8 cellular contexts compared by ENCODE assay signal in the genomic region with DNA sequence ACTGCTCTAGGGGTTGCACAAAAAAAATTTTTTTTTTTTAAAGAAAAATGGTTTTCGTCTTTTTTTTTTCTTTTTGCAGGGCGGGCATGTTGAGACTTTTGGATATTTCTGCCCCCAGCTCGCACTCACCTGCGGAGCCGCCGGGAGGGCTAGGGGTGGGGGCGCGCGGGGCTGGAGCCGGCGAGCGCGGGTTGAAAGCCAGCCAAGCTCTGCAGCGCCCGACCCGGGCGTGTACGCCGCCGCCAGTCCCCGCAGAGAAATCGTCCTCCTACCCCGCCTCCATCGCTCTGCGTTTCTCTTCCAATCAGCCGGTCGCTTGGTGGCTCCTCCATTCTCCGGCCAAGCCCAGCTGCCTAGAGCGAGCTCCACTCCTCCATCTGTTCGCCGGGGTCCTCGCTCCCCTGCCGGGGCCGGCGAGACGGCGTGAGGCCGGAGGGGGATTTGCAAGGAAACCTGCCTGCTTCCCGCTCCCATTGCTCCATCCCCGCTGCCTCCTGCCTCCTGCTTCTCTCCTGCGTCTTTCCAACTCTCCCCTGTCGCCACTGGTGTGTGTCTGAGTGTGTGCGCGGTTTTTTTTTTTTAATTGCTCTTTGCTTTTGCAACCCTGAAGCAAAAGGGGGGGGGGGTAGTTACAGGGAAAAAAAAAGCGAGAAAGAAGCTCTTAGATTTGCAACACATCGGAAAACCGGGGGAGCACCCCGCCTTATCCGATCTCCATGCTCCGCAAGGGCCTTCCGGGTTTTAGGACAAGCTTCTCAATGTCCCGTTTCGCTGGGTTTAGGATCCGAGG. TPM values are rescaled to one million over a fixed set of nuclear protein-coding genes. Genes with fewer than 3 reads are reported as not detected.
A peak's percentile ranks its signal among the peaks of the same experiment; 100 is the strongest.
DNase-seq lines count a peak whose midpoint lies in the region; ATAC-seq and TF ChIP-seq lines count a peak whose summit lies in the region.

No MANE protein-coding gene starts in this region.

- no peak overlapping the region for H4K8ac ChIP-seq in mesendoderm (ENCODE audit: low read depth, low read length)

- H3K79me2 ChIP-seq in mesendoderm (ENCODE audit: control insufficient read depth, insufficient read depth, low read length): peaks cover 25% of the 10 kb centered on the region

- peak; percentile 6 for ATAC-seq in CD8-positive, alpha-beta T cell
- ATAC-seq in stimulated activated naive B cell treated with anti-CD40 and anti-IgM and Interleukin-4, amounts not matched to agents 10 μg/mL and 1 μg/mL and 100 μg/mL, for 72 hours (replicated peaks): peak; percentile 38 to 43
- no peak for ATAC-seq in GM19023 (IDR thresholded peaks at IDR 0.05; ENCODE audit: unreplicated experiment)

- no peak overlapping the region for H3K23ac ChIP-seq in mesendoderm (ENCODE audit: low read length)

- POLR2A ChIA-PET in CD8-positive, alpha-beta T cell (lab: Charles Lee): interaction anchor here (0.7 to 10.3 kb wide), 22 partner anchors 9 to 132 kb away, joined by 3 to 251 read pairs (median 4); a partner anchor contains a TSS

- WGBS in HUES64: under 1% methylated on average over 52 of the region's 54 CpGs
- WGBS in mesendoderm (ENCODE audit: extremely low coverage, insufficient coverage, low lambda C conversion rate): no CpG with 5 or more reads among the region's 54 CpGs

- H3K27ac Mint-ChIP-seq in CD8-positive, alpha-beta T cell: peak overlapping the region; percentile 89
- peak overlapping the region; percentile 79 for H3K27ac Mint-ChIP-seq in endothelial cell (ENCODE audit: unreplicated experiment)
- H3K27ac Mint-ChIP-seq in stimulated activated naive B cell treated with anti-CD40 and anti-IgM and Interleukin-4, amounts not matched to agents 10 μg/mL and 1 μg/mL and 100 μg/mL, for 72 hours: peak overlapping the region; percentile 95

- H3K4me2 ChIP-seq in mesendoderm (ENCODE audit: low read length): peak overlapping the region; percentile 54

- H4K5ac ChIP-seq in mesendoderm (ENCODE audit: low read length): no peak overlapping the region

- intact Hi-C loops in CD8-positive, alpha-beta T cell (cut with DNase I, micrococcal nuclease): loop anchor here in 1 of 2 experiments (1.0 kb wide), 1 partner anchor 98 kb away; a partner anchor contains a TSS

- H3K4me3 ChIP-seq in CD8-positive, alpha-beta T cell (ENCODE audit: low read depth, low read length): peak overlapping the region; percentile 97
- H3K4me3 ChIP-seq in HUES64 (ENCODE audit: low read length) (peak overlapping the region; percentile 82), mesendoderm (ENCODE audit: low read length) (peak overlapping the region; percentile 65)

- peak overlapping the region; percentile 81 for H3K27ac ChIP-seq in CD8-positive, alpha-beta T cell (ENCODE audit: low read depth, low read length)
- peak overlapping the region; percentile 70 for H3K27ac ChIP-seq in HUES64 (ENCODE audit: low read depth, low read length)
- peak overlapping the region; percentile 96 for H3K27ac ChIP-seq in mesendoderm (ENCODE audit: low read depth, low read length)

- H3K27me3 ChIP-seq in CD8-positive, alpha-beta T cell (ENCODE audit: insufficient read depth, low read length): no peaks in the 10 kb centered on the region
- H3K27me3 ChIP-seq in HUES64 (ENCODE audit: insufficient read depth, low read length): no peaks in the 10 kb centered on the region; the same call in 1 of the 2 replicates
- H3K27me3 ChIP-seq in mesendoderm (ENCODE audit: insufficient read depth, low read length, poor library complexity): no peaks in the 10 kb centered on the region

- CTCF ChIA-PET in CD8-positive, alpha-beta T cell (lab: Charles Lee): interaction anchor here (0.7 to 12.3 kb wide), 15 partner anchors 10 to 137 kb away, joined by 3 to 95 read pairs (median 5); a partner anchor contains a TSS

- H2BK120ac ChIP-seq in mesendoderm (ENCODE audit: low read depth, low read length): peak overlapping the region; percentile 62

- no peaks in the 10 kb centered on the region for H3K27me3 Mint-ChIP-seq in CD8-positive, alpha-beta T cell (ENCODE audit: low read depth)
- peaks cover 18% of the 10 kb centered on the region for H3K27me3 Mint-ChIP-seq in endothelial cell (ENCODE audit: unreplicated experiment)
- H3K27me3 Mint-ChIP-seq in stimulated activated naive B cell treated with anti-CD40 and anti-IgM and Interleukin-4, amounts not matched to agents 10 μg/mL and 1 μg/mL and 100 μg/mL, for 72 hours: no peaks in the 10 kb centered on the region

- H3K56ac ChIP-seq in mesendoderm (ENCODE audit: low read length): peak overlapping the region; percentile 97

- H3K36me3 ChIP-seq in CD8-positive, alpha-beta T cell (ENCODE audit: insufficient read depth, low read length): no peaks in the 10 kb centered on the region
- peaks cover 10% of the 10 kb centered on the region for H3K36me3 ChIP-seq in HUES64 (ENCODE audit: insufficient read depth, low read length)
- peaks cover 6% of the 10 kb centered on the region for H3K36me3 ChIP-seq in mesendoderm (ENCODE audit: control insufficient read depth, insufficient read depth, low read length)

- H3K4me3 Mint-ChIP-seq in CD8-positive, alpha-beta T cell: peak overlapping the region; percentile 90
- peak overlapping the region; percentile 97 for H3K4me3 Mint-ChIP-seq in endothelial cell (ENCODE audit: unreplicated experiment)
- H3K4me3 Mint-ChIP-seq in stimulated activated naive B cell treated with anti-CD40 and anti-IgM and Interleukin-4, amounts not matched to agents 10 μg/mL and 1 μg/mL and 100 μg/mL, for 72 hours: peak overlapping the region; percentile 88 to 94

- H2BK15ac ChIP-seq in mesendoderm (replicated peaks; ENCODE audit: low read depth): no peak overlapping the region

- peaks cover 24% of the 10 kb centered on the region for H3K4me1 Mint-ChIP-seq in CD8-positive, alpha-beta T cell (ENCODE audit: low read depth)
- H3K4me1 Mint-ChIP-seq in endothelial cell (ENCODE audit: unreplicated experiment): peaks cover 31% of the 10 kb centered on the region
- H3K4me1 Mint-ChIP-seq in stimulated activated naive B cell treated with anti-CD40 and anti-IgM and Interleukin-4, amounts not matched to agents 10 μg/mL and 1 μg/mL and 100 μg/mL, for 72 hours: peaks cover 21 to 41% of the 10 kb centered on the region in 2 donors

- H3K79me1 ChIP-seq in mesendoderm (ENCODE audit: low read length): peaks cover 11% of the 10 kb centered on the region

- peak overlapping the region; percentile 98 for H3K9ac ChIP-seq in HUES64 (ENCODE audit: low read depth, low read length)
- H3K9ac ChIP-seq in mesendoderm (ENCODE audit: low read length): peak overlapping the region; percentile 97

- no peaks in the 10 kb centered on the region for H3K9me3 ChIP-seq in CD8-positive, alpha-beta T cell (ENCODE audit: low read length)
- no peaks in the 10 kb centered on the region for H3K9me3 ChIP-seq in HUES64 (ENCODE audit: insufficient read depth, low read depth, low read length)

- peaks cover 19% of the 10 kb centered on the region for H3K36me3 Mint-ChIP-seq in CD8-positive, alpha-beta T cell
- H3K36me3 Mint-ChIP-seq in endothelial cell (ENCODE audit: low read depth, unreplicated experiment): peaks cover 6% of the 10 kb centered on the region
- peaks cover 10 to 21% of the 10 kb centered on the region in 2 donors for H3K36me3 Mint-ChIP-seq in stimulated activated naive B cell treated with anti-CD40 and anti-IgM and Interleukin-4, amounts not matched to agents 10 μg/mL and 1 μg/mL and 100 μg/mL, for 72 hours

- H2AK5ac ChIP-seq in mesendoderm (ENCODE audit: low read length): no peak overlapping the region

- peak overlapping the region; percentile 97 for H3K4ac ChIP-seq in mesendoderm (ENCODE audit: low read depth, low read length)

- H2BK5ac ChIP-seq in mesendoderm (ENCODE audit: low read length): peak overlapping the region; percentile 49

- TF ChIP-seq CTCF in CD8-positive, alpha-beta T cell (IDR thresholded peaks at IDR 0.05): no peak
- TF ChIP-seq CTCF in endothelial cell (IDR thresholded peaks at IDR 0.05; ENCODE audit: unreplicated experiment): no peak

- H3K4me1 ChIP-seq in CD8-positive, alpha-beta T cell (ENCODE audit: insufficient read depth, low read length): peaks cover 28% of the 10 kb centered on the region
- peaks cover 12% of the 10 kb centered on the region for H3K4me1 ChIP-seq in HUES64 (ENCODE audit: insufficient read depth, low read length)
- no peaks in the 10 kb centered on the region for H3K4me1 ChIP-seq in mesendoderm (ENCODE audit: control insufficient read depth, low read depth, low read length)

- DNase-seq in CD8-positive, alpha-beta T cell: peak; percentile 35 to 80 (median 66)
- DNase-seq in NOMO-1 treated with DMSO at 0.1 percent for 48 hours (lab: John Stamatoyannopoulos, UW; ENCODE audit: unreplicated experiment): peak; percentile 65
- DNase-seq in activated T-cell treated with anti-CD3 and anti-CD28 coated beads for 1 hour (ENCODE audit: low read depth): peak; percentile 42
- peak; percentile 66 for DNase-seq in endothelial cell (ENCODE audit: low spot score)
- DNase-seq in mesendoderm: peak; percentile 94
- DNase-seq in stimulated activated naive B cell treated with anti-CD40 and anti-IgM and Interleukin-4, amounts not matched to agents 10 μg/mL and 1 μg/mL and 100 μg/mL, for 72 hours: peak; percentile 64

- no peaks in the 10 kb centered on the region for H3K9me3 Mint-ChIP-seq in CD8-positive, alpha-beta T cell
- no peaks in the 10 kb centered on the region for H3K9me3 Mint-ChIP-seq in endothelial cell (ENCODE audit: unreplicated experiment)
- no peaks in the 10 kb centered on the region for H3K9me3 Mint-ChIP-seq in stimulated activated naive B cell treated with anti-CD40 and anti-IgM and Interleukin-4, amounts not matched to agents 10 μg/mL and 1 μg/mL and 100 μg/mL, for 72 hours

- peak overlapping the region; percentile 99 for H3K18ac ChIP-seq in mesendoderm (ENCODE audit: low read length)

RNA-seq across cellular contexts. Expression of a gene that starts 1.8 kb away (rescaled TPM):
- 100 to 1,000 TPM; 151 to 155 TPM for total RNA-seq in CD8-positive, alpha-beta T cell
- 78.3 TPM for polyA plus RNA-seq in HUES64 (2013, experiment 1 of 2)
- 65.2 TPM for polyA plus RNA-seq in HUES64 (2013, experiment 2 of 2)
- 63.8 TPM for total RNA-seq in endothelial cell (ENCODE audit: unreplicated experiment)
- polyA plus RNA-seq in mesendoderm (2013, experiment 1 of 2): 78.1 TPM
- 78.4 TPM for polyA plus RNA-seq in mesendoderm (2013, experiment 2 of 2)

RNA-seq across cellular contexts. Expression of a gene that starts 21.6 kb away (rescaled TPM):
- total RNA-seq in CD8-positive, alpha-beta T cell: 10 to 100 TPM; 85.5 to 85.7 TPM
- 63.7 TPM for polyA plus RNA-seq in HUES64 (2013, experiment 1 of 2)
- polyA plus RNA-seq in HUES64 (2013, experiment 2 of 2): 69.1 TPM
- 152 TPM for total RNA-seq in endothelial cell (ENCODE audit: unreplicated experiment)
- polyA plus RNA-seq in mesendoderm (2013, experiment 1 of 2): 48.5 TPM
- 47.5 TPM for polyA plus RNA-seq in mesendoderm (2013, experiment 2 of 2)

RNA-seq across cellular contexts. Expression of a gene that starts 34.5 kb away (rescaled TPM):
- total RNA-seq in CD8-positive, alpha-beta T cell: 10 to 100 TPM; 43.2 to 43.8 TPM
- 17.6 TPM for polyA plus RNA-seq in HUES64 (2013, experiment 1 of 2)
- polyA plus RNA-seq in HUES64 (2013, experiment 2 of 2): 16.2 TPM
- 39.2 TPM for total RNA-seq in endothelial cell (ENCODE audit: unreplicated experiment)
- polyA plus RNA-seq in mesendoderm (2013, experiment 1 of 2): 11.7 TPM
- 11.4 TPM for polyA plus RNA-seq in mesendoderm (2013, experiment 2 of 2)

RNA-seq across cellular contexts. Expression of a gene that starts 46.7 kb away (rescaled TPM):
- total RNA-seq in CD8-positive, alpha-beta T cell: not detected
- not detected for polyA plus RNA-seq in HUES64 (2013, experiment 1 of 2)
- polyA plus RNA-seq in HUES64 (2013, experiment 2 of 2): not detected
- total RNA-seq in endothelial cell (ENCODE audit: unreplicated experiment): not detected
- polyA plus RNA-seq in mesendoderm (2013, experiment 1 of 2): 0.04 TPM
- 0.01 TPM for polyA plus RNA-seq in mesendoderm (2013, experiment 2 of 2)

RNA-seq across cellular contexts. Expression of a gene that starts 50.8 kb away (rescaled TPM):
- not detected for total RNA-seq in CD8-positive, alpha-beta T cell
- not detected for polyA plus RNA-seq in HUES64 (2013, experiment 1 of 2)
- not detected for polyA plus RNA-seq in HUES64 (2013, experiment 2 of 2)
- total RNA-seq in endothelial cell (ENCODE audit: unreplicated experiment): not detected
- polyA plus RNA-seq in mesendoderm (2013, experiment 1 of 2): not detected
- not detected for polyA plus RNA-seq in mesendoderm (2013, experiment 2 of 2)

Comparison
In these comparisons a context has a peak if more than half of its experiments do, and no peak if none do; other contexts are left out.
1. DNase-seq: peak in every context shown above with its lines; median percentile 94 in mesendoderm; 66 in CD8-positive, alpha-beta T cell; 66 in endothelial cell; 65 in NOMO-1 treated with DMSO at 0.1 percent for 48 hours; 64 in stimulated activated naive B cell treated with anti-CD40 and anti-IgM and Interleukin-4, amounts not matched to agents 10 μg/mL and 1 μg/mL and 100 μg/mL, for 72 hours; 42 in activated T-cell treated with anti-CD3 and anti-CD28 coated beads for 1 hour.